9 cellular contexts compared by ENCODE assay signal in the genomic region with DNA sequence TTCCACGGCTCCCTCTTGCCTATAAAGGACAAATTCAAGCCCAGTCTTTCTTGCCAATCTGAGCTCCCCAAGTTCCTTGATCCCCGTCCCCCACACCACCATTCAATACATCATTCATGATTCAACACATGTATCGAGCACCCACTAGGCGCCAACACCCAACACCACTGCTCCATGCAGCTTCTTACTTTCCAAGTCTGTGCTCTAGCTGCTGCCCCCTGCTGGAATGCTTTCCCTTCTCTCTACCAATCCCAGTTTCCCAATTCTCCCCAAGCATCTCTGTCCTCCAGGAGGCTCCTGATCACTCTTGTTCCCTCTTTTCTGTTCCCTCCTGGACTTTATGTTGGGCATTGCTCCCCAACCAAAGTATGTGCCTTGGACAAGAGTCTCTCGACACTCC.
DNase-seq lines count a peak whose midpoint lies in the region; ATAC-seq and TF ChIP-seq lines count a peak whose summit lies in the region.
"Had no signal": no experiment of that assay in that cellular context is flagged by ENCODE, and none has a peak within 500 bp of the region (broad histone marks: within the 10 kb centered on the region; RNA-seq: fewer than 3 reads in every experiment).

No MANE protein-coding gene starts in this region.

- 86% methylated on average over 5 of the region's 5 CpGs for WGBS in prostate gland

- no peak overlapping the region for H3K4me3 ChIP-seq in uterus
- no peak overlapping the region for H3K4me3 ChIP-seq in prostate gland

- TF ChIP-seq CTCF in HFFc6 (IDR thresholded peaks at IDR 0.05): peak; percentile 80
- no peak for TF ChIP-seq CTCF in MCF 10A (IDR thresholded peaks at IDR 0.05; ENCODE audit: unreplicated experiment)
- TF ChIP-seq CTCF in neural crest cell (conservative IDR thresholded peaks at IDR 0.05): peak; percentile 44
- peak in 1 of 4 experiments; percentile 28 for TF ChIP-seq CTCF in uterus (IDR thresholded peaks at IDR 0.05)
- peak in 1 of 4 experiments; percentile 30 for TF ChIP-seq CTCF in prostate gland (IDR thresholded peaks at IDR 0.05)

- H3K27me3 ChIP-seq in uterus: no peaks in the 10 kb centered on the region
- no peaks in the 10 kb centered on the region for H3K27me3 ChIP-seq in prostate gland (replicated peaks; ENCODE audit: insufficient read depth)

- intact Hi-C loops in MCF 10A (cut with micrococcal nuclease) (no loop called here), uterus (cut with DNase I; ENCODE audit: low total_unique reads) (no loop called here), prostate gland (cut with DNase I) (no loop called here)

- H3K9me3 ChIP-seq in uterus: no peaks in the 10 kb centered on the region
- H3K9me3 ChIP-seq in prostate gland: no peaks in the 10 kb centered on the region

- POLR2A ChIA-PET in MCF 10A (lab: Yijun Ruan, JAX): no interaction called here

- peaks cover 19% of the 10 kb centered on the region for H3K36me3 Mint-ChIP-seq in HFFc6 (ENCODE audit: low read depth)
- peaks cover 6% of the 10 kb centered on the region for H3K36me3 Mint-ChIP-seq in MCF 10A (ENCODE audit: insufficient read depth, unreplicated experiment)
- H3K36me3 Mint-ChIP-seq in neural crest cell (ENCODE audit: low read depth): no peaks in the 10 kb centered on the region
- H3K36me3 Mint-ChIP-seq: naive B cell had no signal

- H3K27ac Mint-ChIP-seq in HFFc6 (peak overlapping the region; percentile 40), MCF 10A (ENCODE audit: low read depth, unreplicated experiment) (no peak overlapping the region), neural crest cell (ENCODE audit: unreplicated experiment) (no peak overlapping the region)
- H3K27ac Mint-ChIP-seq: activated T-cell treated with anti-CD3 and anti-CD28 coated beads, Interleukin-2, amount 50 U/mL, for 72 hours had no signal

- DNase-seq in DMS53 (lab: John Stamatoyannopoulos, UW) (peak; percentile 33), HFFc6 (peak; percentile 59), MCF 10A (ENCODE audit: unreplicated experiment) (peak; percentile 37), neural crest cell (ENCODE audit: low read depth, low spot score) (peak; percentile 34), uterus (no peak), prostate gland (ENCODE audit: low spot score) (no peak)
- DNase-seq: activated T-cell treated with anti-CD3 and anti-CD28 coated beads, Interleukin-2, amount 50 U/mL, for 72 hours; naive B cell had no signal

- H3K4me1 Mint-ChIP-seq in HFFc6 (ENCODE audit: low read depth) (peaks cover 76% of the 10 kb centered on the region), MCF 10A (ENCODE audit: insufficient read depth, unreplicated experiment) (peaks cover 8% of the 10 kb centered on the region), neural crest cell (peaks cover 8% of the 10 kb centered on the region)

- H3K27me3 Mint-ChIP-seq in HFFc6 (ENCODE audit: insufficient read depth) (peaks cover 14% of the 10 kb centered on the region), MCF 10A (ENCODE audit: insufficient read depth, unreplicated experiment) (no peaks in the 10 kb centered on the region), neural crest cell (ENCODE audit: low read depth) (no peaks in the 10 kb centered on the region)
- H3K27me3 Mint-ChIP-seq: naive B cell had no signal

- H3K9me3 Mint-ChIP-seq in HFFc6: no peaks in the 10 kb centered on the region
- H3K9me3 Mint-ChIP-seq in MCF 10A (ENCODE audit: unreplicated experiment): no peaks in the 10 kb centered on the region
- H3K9me3 Mint-ChIP-seq in neural crest cell: no peaks in the 10 kb centered on the region
- H3K9me3 Mint-ChIP-seq: activated T-cell treated with anti-CD3 and anti-CD28 coated beads, Interleukin-2, amount 50 U/mL, for 72 hours; naive B cell had no signal

- no TSS peak for BruUV-seq in MCF 10A (replicated peaks; lab: Mats Ljungman, UMichigan)

- no peaks in the 10 kb centered on the region for H3K36me3 ChIP-seq in uterus
- H3K36me3 ChIP-seq in prostate gland: no peaks in the 10 kb centered on the region

- CTCF ChIA-PET in MCF 10A (lab: Yijun Ruan, JAX): interaction anchor here (0.9 to 3.2 kb wide), 7 partner anchors 10 to 66 kb away, joined by 3 to 13 read pairs (median 6); no protein-coding TSS in a partner anchor

- peak overlapping the region in 1 of 2 donors; percentile 66 for H3K27ac ChIP-seq in uterus
- no peak overlapping the region for H3K27ac ChIP-seq in prostate gland

- ATAC-seq in GM19035 (IDR thresholded peaks at IDR 0.05; ENCODE audit: unreplicated experiment): no peak
- ATAC-seq: activated T-cell treated with anti-CD3 and anti-CD28 coated beads, Interleukin-2, amount 50 U/mL, for 72 hours had no signal

- peak overlapping the region; percentile 25; the same call in 1 of the 2 replicates for H3K4me3 Mint-ChIP-seq in HFFc6
- H3K4me3 Mint-ChIP-seq in MCF 10A (ENCODE audit: unreplicated experiment): no peak overlapping the region
- H3K4me3 Mint-ChIP-seq in neural crest cell: no peak overlapping the region
- H3K4me3 Mint-ChIP-seq: activated T-cell treated with anti-CD3 and anti-CD28 coated beads, Interleukin-2, amount 50 U/mL, for 72 hours had no signal

- H3K4me1 ChIP-seq in uterus (peaks cover 4 to 19% of the 10 kb centered on the region in 2 donors), prostate gland (replicated peaks) (peaks cover 3% of the 10 kb centered on the region)

- TF ChIP-seq POLR2A in uterus (IDR thresholded peaks at IDR 0.05): no peak
- TF ChIP-seq POLR2A in prostate gland (IDR thresholded peaks at IDR 0.05): no peak

Comparison
In these comparisons a context has a peak if more than half of its experiments do, and no peak if none do; other contexts are left out.
1. DNase-seq: peak in DMS53 (single experiment), HFFc6 (single experiment), MCF 10A (single experiment) and neural crest cell (single experiment); none in uterus (0 of 2) and prostate gland (single experiment).